Comparison of ENCODE assay signal across 18 cellular contexts in the genomic region with DNA sequence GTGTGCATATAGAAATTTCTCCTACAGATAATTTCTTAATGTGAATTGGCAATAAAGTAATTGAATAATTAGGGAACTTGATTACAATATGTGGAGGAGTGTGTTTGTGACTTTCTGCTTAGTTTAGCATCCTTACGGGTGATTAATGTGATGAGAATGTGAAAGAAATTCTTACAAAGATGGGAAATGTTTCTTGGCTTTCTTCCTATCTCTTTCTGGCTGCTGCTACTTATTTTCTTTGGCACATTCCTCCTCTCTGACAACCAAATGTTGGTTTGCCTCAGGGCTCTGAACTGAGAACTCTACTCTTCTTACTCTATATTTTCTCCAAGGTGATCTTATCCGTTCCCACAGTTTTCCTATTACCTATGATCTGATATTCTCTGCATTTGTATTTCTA.
DNase-seq lines count a peak whose midpoint lies in the region; ATAC-seq, FAIRE-seq and TF ChIP-seq lines count a peak whose summit lies in the region.
"Had no signal": no experiment of that assay in that cellular context is flagged by ENCODE, and none has a peak within 500 bp of the region (broad histone marks: within the 10 kb centered on the region; RNA-seq: fewer than 3 reads in every experiment).

No MANE protein-coding gene starts in this region.

- no peaks in the 10 kb centered on the region for H3K9me2 ChIP-seq in PC-9 (ENCODE audit: insufficient read depth)

- H3K4me2 ChIP-seq in PC-9, result no peak overlapping the region

- H3K4me3 ChIP-seq in AG04450 (ENCODE audit: low read depth, low read length) (no peak overlapping the region), cardiac fibroblast (replicated peaks in 1 of 2; ENCODE audit: low read depth in 2 of 2, low read length in 2 of 2) (no peak overlapping the region), PC-9 (no peak overlapping the region)
- H3K4me3 ChIP-seq: gastrocnemius medialis had no signal

- intact Hi-C loops in PC-9 (cut with micrococcal nuclease; ENCODE audit: unreplicated experiment), result no loop called here

- no peaks in the 10 kb centered on the region for H3K79me2 ChIP-seq in PC-9 (ENCODE audit: low read depth)

- H3K4me1 ChIP-seq in PC-9 (replicated peaks; ENCODE audit: insufficient read depth), result no peaks in the 10 kb centered on the region
- H3K4me1 ChIP-seq: gastrocnemius medialis had no signal

- no TSS peak for BruUV-seq in PC-9 (replicated peaks; lab: Mats Ljungman, UMichigan)

- CTCF ChIA-PET in AG04450 (lab: Charles Lee), result no interaction called here
- CTCF ChIA-PET in PC-9 (lab: Charles Lee), result no interaction called here

- H3K27me3 ChIP-seq in AG04450 (ENCODE audit: control insufficient read depth, insufficient read depth, low read length) (peaks cover 4% of the 10 kb centered on the region), PC-9 (ENCODE audit: insufficient read depth, low read depth) (no peaks in the 10 kb centered on the region)
- H3K27me3 ChIP-seq: gastrocnemius medialis had no signal

- TF ChIP-seq CTCF in AG04450 (IDR thresholded peaks at IDR 0.05; ENCODE audit: low read depth, low read length) (no peak), cardiac fibroblast (IDR thresholded peaks at IDR 0.05; ENCODE audit: low read depth, low read length) (no peak), PC-9 (conservative IDR thresholded peaks at IDR 0.05) (no peak)

- ATAC-seq in left lobe of liver, result peak; percentile 14
- ATAC-seq in naive thymus-derived CD8-positive, alpha-beta T cell, result no peak
- no peak for ATAC-seq in HG02884 (IDR thresholded peaks at IDR 0.05; ENCODE audit: unreplicated experiment)
- ATAC-seq: gastrocnemius medialis had no signal

- H2AFZ ChIP-seq in PC-9, result no peak overlapping the region

- H4K20me1 ChIP-seq in PC-9 (ENCODE audit: insufficient read depth), result no peaks in the 10 kb centered on the region

- no peak for FAIRE-seq in HTR-8/SVneo (lab: Jason Lieb, UNC)
- FAIRE-seq: kidney had no signal

- no peak overlapping the region for H3K27ac Mint-ChIP-seq in naive thymus-derived CD8-positive, alpha-beta T cell
- H3K27ac Mint-ChIP-seq: activated naive CD8-positive, alpha-beta T cell; B cell; IgD-negative memory B cell had no signal

- H3K4me1 Mint-ChIP-seq in naive thymus-derived CD8-positive, alpha-beta T cell, result no peaks in the 10 kb centered on the region
- H3K4me1 Mint-ChIP-seq: B cell, IgD-negative memory B cell had no signal

- no peaks in the 10 kb centered on the region for H3K36me3 ChIP-seq in PC-9 (ENCODE audit: low read depth)
- H3K36me3 ChIP-seq: gastrocnemius medialis had no signal

- H3K36me3 Mint-ChIP-seq in naive thymus-derived CD8-positive, alpha-beta T cell, result peaks cover 0 to 21% (median 4%) of the 10 kb centered on the region in 3 donors
- H3K36me3 Mint-ChIP-seq: IgD-negative memory B cell had no signal

- DNase-seq in AG04450 (ENCODE audit: low read depth, low spot score), result peak; percentile 32
- peak; percentile 21 for DNase-seq in HTR-8/SVneo (ENCODE audit: insufficient read length, low spot score)
- peak; percentile 82 to 90 for DNase-seq in cardiac fibroblast (ENCODE audit: low read depth in 2 of 2)
- DNase-seq in left lobe of liver (ENCODE audit: low spot score), result no peak
- no peak for DNase-seq in NCI-H1092 treated with DMSO at 0.1 percent for 48 hours (lab: John Stamatoyannopoulos, UW)
- DNase-seq in naive thymus-derived CD8-positive, alpha-beta T cell, result no peak
- no peak for DNase-seq in PC-9
- DNase-seq: cortex of kidney, gastrocnemius medialis, HCEC 1CT, kidney, NCI-H146, SIG-M5 had no signal

- peaks cover 0 to 27% (median 20%) of the 10 kb centered on the region in 9 donors for H3K9me3 Mint-ChIP-seq in naive thymus-derived CD8-positive, alpha-beta T cell

- H3K4me3 Mint-ChIP-seq in naive thymus-derived CD8-positive, alpha-beta T cell, result no peak overlapping the region
- H3K4me3 Mint-ChIP-seq: activated naive CD8-positive, alpha-beta T cell; B cell; IgD-negative memory B cell; neural crest cell had no signal

- no peaks in the 10 kb centered on the region for H3F3A ChIP-seq in PC-9 (ENCODE audit: insufficient read depth, low read depth)

- POLR2A ChIA-PET in AG04450 (lab: Yijun Ruan, JAX) (no interaction called here), PC-9 (lab: Charles Lee; ENCODE audit: unreplicated experiment) (no interaction called here)
- POLR2A ChIA-PET in naive thymus-derived CD8-positive, alpha-beta T cell (lab: Charles Lee), result no interaction called here

- H3K27ac ChIP-seq in AG04450 (ENCODE audit: low read depth, low read length), result no peak overlapping the region
- H3K27ac ChIP-seq in PC-9, result no peak overlapping the region
- H3K27ac ChIP-seq: gastrocnemius medialis had no signal

- H3K9me3 ChIP-seq in AG04450 (ENCODE audit: control insufficient read depth, insufficient read depth, low read length), result peaks cover 12% of the 10 kb centered on the region; the same call in 1 of the 2 replicates
- no peaks in the 10 kb centered on the region for H3K9me3 ChIP-seq in PC-9 (ENCODE audit: insufficient read depth, low read depth)
- H3K9me3 ChIP-seq: gastrocnemius medialis had no signal

- peaks cover 15 to 50% (median 22%) of the 10 kb centered on the region in 5 donors for H3K27me3 Mint-ChIP-seq in naive thymus-derived CD8-positive, alpha-beta T cell
- H3K27me3 Mint-ChIP-seq: IgD-negative memory B cell had no signal

Comparison
In these comparisons a context has a peak if more than half of its experiments do, and no peak if none do; other contexts are left out.
1. DNase-seq: peak in AG04450 (single experiment), HTR-8/SVneo (single experiment) and cardiac fibroblast (2 of 2); none in left lobe of liver (single experiment), NCI-H1092 treated with DMSO at 0.1 percent for 48 hours (single experiment), naive thymus-derived CD8-positive, alpha-beta T cell (0 of 10) and PC-9 (0 of 2).